Comparison of ENCODE assay signal across 8 cellular contexts in the genomic region with DNA sequence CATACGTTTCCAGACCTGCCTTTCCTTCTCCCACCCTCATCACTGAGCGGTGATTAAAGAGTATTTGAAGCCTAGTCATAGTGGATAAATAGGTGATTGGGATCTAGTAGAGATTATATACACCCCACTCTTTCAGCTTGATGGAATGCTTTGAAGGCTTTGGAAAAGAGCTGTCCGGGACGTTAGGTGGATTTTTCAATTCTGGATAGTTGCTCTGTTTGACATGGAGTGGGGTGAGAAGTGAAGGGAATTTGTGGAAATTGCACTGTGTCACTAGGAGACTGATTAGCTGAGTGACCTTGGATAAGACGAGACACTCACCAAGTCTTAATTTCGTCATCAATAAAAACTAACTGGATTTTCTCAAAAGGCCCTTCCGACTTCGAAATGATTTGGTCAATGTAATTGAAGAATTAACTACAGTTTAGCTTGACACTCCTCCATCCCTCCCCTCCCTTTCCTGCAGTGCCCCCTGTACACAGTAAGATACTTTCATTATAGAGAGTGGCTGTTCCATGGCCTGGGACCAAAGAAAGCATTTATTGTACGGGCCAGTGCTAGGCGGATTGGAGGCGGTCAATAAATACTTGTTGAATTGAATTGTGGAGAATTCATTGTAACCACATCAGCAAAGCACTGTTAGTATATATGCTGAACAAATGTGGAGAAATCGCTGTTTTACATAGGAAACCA. TPM values are rescaled to one million over a fixed set of nuclear protein-coding genes. Genes with fewer than 3 reads are reported as not detected.
DNase-seq lines count a peak whose midpoint lies in the region; ATAC-seq, FAIRE-seq and TF ChIP-seq lines count a peak whose summit lies in the region.

No MANE protein-coding gene starts in this region.

- peaks cover 9% of the 10 kb centered on the region for H3K23me2 ChIP-seq in H1 (ENCODE audit: low read depth, low read length)

- no peak for TF ChIP-seq POLR2A in H1 (IDR thresholded peaks at IDR 0.05; ENCODE audit: control extremely low read depth in 1 of 2, low read depth in 2 of 2, low read length in 2 of 2)

- H4K20me1 ChIP-seq in DND-41 (ENCODE audit: insufficient read depth, low read length) (peaks cover 23% of the 10 kb centered on the region; the same call in 1 of the 2 replicates), OCI-LY3 (ENCODE audit: insufficient read depth, low read length) (0 out of 2 replicates have a peak, but pooled peaks cover 7% of the 10 kb centered on the region), H1 (replicated peaks in 1 of 2; ENCODE audit: control insufficient read depth in 1 of 2, insufficient read depth in 2 of 2, low read length in 2 of 2) (peaks cover 2 to 8% of the 10 kb centered on the region in 2 experiments)

- H2BK20ac ChIP-seq in H1 (ENCODE audit: low read length): no peak overlapping the region

- no peak overlapping the region for H4K5ac ChIP-seq in H1 (ENCODE audit: insufficient read length, low read depth, low read length)

- H3K27ac ChIP-seq in DND-41 (ENCODE audit: low read length) (peak overlapping the region; percentile 90), OCI-LY3 (ENCODE audit: low read length) (no peak overlapping the region), H1 (ENCODE audit: low read depth, low read length) (peak overlapping the region; percentile 81), mucosa of rectum (ENCODE audit: low read depth in 2 of 2, low read length in 2 of 2) (peak overlapping the region; percentile 88 to 92)

- H3K4me3 ChIP-seq in DND-41 (ENCODE audit: low read depth in 1 of 2, low read length in 2 of 2) (peak overlapping the region; percentile 48 to 78), OCI-LY3 (ENCODE audit: low read length) (peak overlapping the region; percentile 79), H1 (ENCODE audit: extremely low read depth in 1 of 4, insufficient read depth in 2 of 4, low read depth in 3 of 4, low read length in 4 of 4) (peak overlapping the region; percentile 91 to 99 (median 95)), mucosa of rectum (ENCODE audit: low read length in 2 of 2) (peak overlapping the region; percentile 70 to 98)

- H4K8ac ChIP-seq in H1 (ENCODE audit: extremely low read depth, insufficient read depth, low read length): peak overlapping the region; percentile 92

- FAIRE-seq in H1 (lab: Jason Lieb, UNC): no peak

- DNase-seq in DND-41 (no peak), H1 (ENCODE audit: low read depth in 1 of 2, low spot score in 2 of 2) (no peak), cerebellum (ENCODE audit: low spot score) (no peak), NCI-H774 (lab: John Stamatoyannopoulos, UW) (no peak)
- DNase-seq in stimulated activated naive CD4-positive, alpha-beta T cell (lab: John Stamatoyannopoulos, UW): no peak

- CTCF ChIA-PET in H1 (lab: Charles Lee; ENCODE audit: partially characterized antibody): interaction anchor here (1.1 to 9.7 kb wide), 4 partner anchors 22 to 103 kb away, joined by 3 to 99 read pairs (median 6); no protein-coding TSS in a partner anchor

- 59% methylated on average over 12 of the region's 12 CpGs; no CpG with 5 or more reads in 1 of the 2 experiments for WGBS in H1 (ENCODE audit: extremely low coverage in 1 of 2, insufficient coverage in 1 of 2, insufficient read length in 1 of 2, insufficient replicate concordance in 2 of 2, low coverage in 1 of 2, low lambda C conversion rate in 2 of 2, missing lambda C conversion rate in 1 of 2), 2 experiments

- no peak overlapping the region for H4K91ac ChIP-seq in H1 (replicated peaks; ENCODE audit: insufficient read length, low read length)

- ATAC-seq in DND-41 (ENCODE audit: insufficient read depth, low read depth) (no peak), HG03565 (IDR thresholded peaks at IDR 0.05; ENCODE audit: unreplicated experiment) (no peak)

- H2BK120ac ChIP-seq in H1 (replicated peaks; ENCODE audit: low read depth, low read length): no peak overlapping the region

- peak overlapping the region; percentile 95 for H3K4me2 ChIP-seq in DND-41 (ENCODE audit: insufficient read depth, low read length)
- peak overlapping the region; percentile 90 for H3K4me2 ChIP-seq in OCI-LY3 (ENCODE audit: low read length)
- peak overlapping the region; percentile 90 to 98 for H3K4me2 ChIP-seq in H1 (ENCODE audit: insufficient read depth in 1 of 2, low read depth in 2 of 2, low read length in 2 of 2)

- H3K79me2 ChIP-seq in DND-41 (ENCODE audit: insufficient read depth, low read length): peaks cover 62% of the 10 kb centered on the region
- H3K79me2 ChIP-seq in OCI-LY3 (ENCODE audit: low read length): peaks cover 57% of the 10 kb centered on the region
- H3K79me2 ChIP-seq in H1 (ENCODE audit: control insufficient read depth in 1 of 2, insufficient read depth in 2 of 2, low read length in 2 of 2): peaks cover 20 to 54% of the 10 kb centered on the region in 2 experiments

- peak overlapping the region; percentile 94 for H3K23ac ChIP-seq in H1 (ENCODE audit: insufficient read length)

- H3K36me3 ChIP-seq in DND-41 (ENCODE audit: insufficient read depth, low read length) (peaks cover 30% of the 10 kb centered on the region), OCI-LY3 (replicated peaks; ENCODE audit: low read depth, low read length) (peaks cover 11% of the 10 kb centered on the region), H1 (ENCODE audit: control insufficient read depth in 2 of 4, insufficient read depth in 4 of 4, low read length in 3 of 4) (peaks cover 0 to 7% (median 0%) of the 10 kb centered on the region in 4 experiments; a peak in 2 of 8 replicates), mucosa of rectum (ENCODE audit: control insufficient read depth in 2 of 2, insufficient read depth in 2 of 2, low read length in 2 of 2) (peaks cover 4 to 5% of the 10 kb centered on the region in 2 donors)

- H2AFZ ChIP-seq in DND-41 (ENCODE audit: low read depth, low read length) (peak overlapping the region; percentile 37), OCI-LY3 (ENCODE audit: low read depth, low read length) (no peak overlapping the region), H1 (ENCODE audit: low read length) (no peak overlapping the region)

- H2BK15ac ChIP-seq in H1 (ENCODE audit: low read length): no peak overlapping the region

- no peaks in the 10 kb centered on the region for H3K27me3 ChIP-seq in DND-41 (ENCODE audit: insufficient read depth, low read length, poor library complexity)
- no peaks in the 10 kb centered on the region for H3K27me3 ChIP-seq in OCI-LY3 (ENCODE audit: low read depth, low read length)
- no peaks in the 10 kb centered on the region for H3K27me3 ChIP-seq in H1 (replicated peaks in 1 of 4; ENCODE audit: control insufficient read depth in 3 of 4, extremely low read depth in 1 of 4, insufficient read depth in 3 of 4, low read length in 3 of 4)
- no peaks in the 10 kb centered on the region for H3K27me3 ChIP-seq in mucosa of rectum (ENCODE audit: control insufficient read depth in 2 of 2, insufficient read depth in 2 of 2, low read length in 2 of 2)

- H2BK5ac ChIP-seq in H1 (ENCODE audit: low read depth, low read length): no peak overlapping the region

- H3K18ac ChIP-seq in H1 (ENCODE audit: extremely low read depth, low read length): no peak overlapping the region

- H3K56ac ChIP-seq in H1 (replicated peaks; ENCODE audit: insufficient read length, low read depth, low read length): no peak overlapping the region

- TF ChIP-seq EP300 in H1 (IDR thresholded peaks at IDR 0.05; ENCODE audit: borderline replicate concordance in 1 of 2, low read depth in 2 of 2, low read length in 2 of 2): no peak

- no peak overlapping the region for H2BK12ac ChIP-seq in H1 (ENCODE audit: low read depth, low read length)

- no peak overlapping the region for H3K4ac ChIP-seq in H1 (replicated peaks; ENCODE audit: insufficient read length, low read depth, low read length)

- POLR2A ChIA-PET in H1 (lab: Charles Lee; ENCODE audit: partially characterized antibody): interaction anchor here (0.6 to 7.4 kb wide), 13 partner anchors 9 to 471 kb away, joined by 3 to 47 read pairs (median 4); partner anchors contain the start of genes ZSCAN21 and ZSCAN25

- TF ChIP-seq RAD21 in H1 (IDR thresholded peaks at IDR 0.05 in 1 of 2, conservative IDR thresholded peaks at IDR 0.05 in 1 of 2; ENCODE audit: low read depth in 2 of 2, low read length in 2 of 2): no peak

- TF ChIP-seq CTCF in DND-41 (IDR thresholded peaks at IDR 0.05; ENCODE audit: borderline replicate concordance, extremely low read depth, low read length, poor library complexity, severe bottlenecking) (peak; percentile 4), OCI-LY3 (IDR thresholded peaks at IDR 0.05; ENCODE audit: low read depth, low read length) (no peak), H1 (IDR thresholded peaks at IDR 0.05; ENCODE audit: control extremely low read depth in 1 of 3, insufficient read depth in 1 of 3, low read depth in 1 of 3, low read length in 3 of 3) (no peak)

- H3K4me1 ChIP-seq in DND-41 (ENCODE audit: insufficient read depth, low read length): peaks cover 33% of the 10 kb centered on the region
- H3K4me1 ChIP-seq in OCI-LY3 (ENCODE audit: low read length): peaks cover 12% of the 10 kb centered on the region
- H3K4me1 ChIP-seq in H1 (replicated peaks in 1 of 4; ENCODE audit: control insufficient read depth in 3 of 4, insufficient read depth in 4 of 4, low read length in 3 of 4): peaks cover 0 to 4% (median 1%) of the 10 kb centered on the region in 4 experiments; a peak in 3 of 7 replicates
- H3K4me1 ChIP-seq in mucosa of rectum (ENCODE audit: control insufficient read depth in 2 of 2, insufficient read depth in 2 of 2, low read length in 2 of 2): peaks cover 29 to 43% of the 10 kb centered on the region in 2 donors

- H3K79me1 ChIP-seq in H1 (ENCODE audit: low read depth, low read length): peaks cover 10% of the 10 kb centered on the region

- peak overlapping the region; percentile 92 for H3K14ac ChIP-seq in H1 (ENCODE audit: insufficient read length)

- no peak overlapping the region for H2AK5ac ChIP-seq in H1 (ENCODE audit: low read depth, low read length)

- H3K9me3 ChIP-seq in DND-41 (ENCODE audit: insufficient read depth, low read length, severe bottlenecking) (no peaks in the 10 kb centered on the region), OCI-LY3 (ENCODE audit: insufficient read depth, low read length) (no peaks in the 10 kb centered on the region), H1 (ENCODE audit: insufficient read depth in 2 of 2, low read depth in 1 of 2, low read length in 1 of 2) (no peaks in the 10 kb centered on the region), mucosa of rectum (ENCODE audit: control insufficient read depth in 2 of 2, low read length in 2 of 2) (no peaks in the 10 kb centered on the region)

- H3K9ac ChIP-seq in DND-41 (ENCODE audit: low read depth, low read length) (peak overlapping the region; percentile 87), OCI-LY3 (ENCODE audit: low read length) (peak overlapping the region; percentile 79), H1 (replicated peaks in 1 of 4; ENCODE audit: extremely low read depth in 1 of 4, low read depth in 3 of 4, low read length in 3 of 4) (peak overlapping the region; percentile 92 to 96 (median 93)), mucosa of rectum (ENCODE audit: low read depth in 1 of 2, low read length in 2 of 2) (peak overlapping the region; percentile 97 to 100)

RNA-seq across cellular contexts. Expression of gene ZKSCAN1, which starts 1.0 kb away (rescaled TPM):
- total RNA-seq in H1 (2021; fragmentation: NEBNext Ultra II Directional; extraction: Animal tissue kit (Norgen Biotek cat#: 25700)): 37.7 and 40.6 TPM in 2 replicates
- polyA plus RNA-seq in H1 (2011; rRNA removed): 8.2 and 9.3 TPM in 2 replicates
- 16.9 TPM for polyA plus RNA-seq in H1 (2011; cell fraction: cytosol; rRNA removed)
- polyA plus RNA-seq in H1 (2011; cell fraction: nucleus; rRNA removed): 31.1 TPM
- 12.1 to 18.6 TPM (median 14.9 TPM) in 4 replicates for polyA plus RNA-seq in H1 (2012, experiment 1 of 2)
- polyA plus RNA-seq in H1 (2012, experiment 2 of 2): 1.7 TPM
- polyA plus RNA-seq in H1 (2013, experiment 1 of 2): 11.8 TPM
- 10.7 TPM for polyA plus RNA-seq in H1 (2013, experiment 2 of 2)
- polyA minus RNA-seq in H1 (2011; rRNA and poly(A)+ RNA removed): 60.6 and 68.2 TPM in 2 replicates
- 28.3 TPM for polyA minus RNA-seq in H1 (2011; cell fraction: cytosol; rRNA and poly(A)+ RNA removed)
- 22.6 TPM for polyA minus RNA-seq in H1 (2011; cell fraction: nucleus; rRNA and poly(A)+ RNA removed)
- total RNA-seq in cerebellum: 57.4 TPM

RNA-seq across cellular contexts. Expression of gene ZSCAN21, which starts 33.2 kb away (rescaled TPM):
- total RNA-seq in H1 (2021; fragmentation: NEBNext Ultra II Directional; extraction: Animal tissue kit (Norgen Biotek cat#: 25700)): 25.4 and 26.1 TPM in 2 replicates
- 12.7 and 15.4 TPM in 2 replicates for polyA plus RNA-seq in H1 (2011; rRNA removed)
- 21.4 TPM for polyA plus RNA-seq in H1 (2011; cell fraction: cytosol; rRNA removed)
- 14.6 TPM for polyA plus RNA-seq in H1 (2011; cell fraction: nucleus; rRNA removed)
- polyA plus RNA-seq in H1 (2012, experiment 1 of 2): 16.0 to 21.1 TPM (median 18.6 TPM) in 4 replicates
- 7.2 TPM for polyA plus RNA-seq in H1 (2012, experiment 2 of 2)
- 15.8 TPM for polyA plus RNA-seq in H1 (2013, experiment 1 of 2)
- polyA plus RNA-seq in H1 (2013, experiment 2 of 2): 14.5 TPM
- polyA minus RNA-seq in H1 (2011; rRNA and poly(A)+ RNA removed): 20.6 and 21.4 TPM in 2 replicates
- polyA minus RNA-seq in H1 (2011; cell fraction: cytosol; rRNA and poly(A)+ RNA removed): 8.1 TPM
- 11.5 TPM for polyA minus RNA-seq in H1 (2011; cell fraction: nucleus; rRNA and poly(A)+ RNA removed)
- 10.2 TPM for total RNA-seq in cerebellum

RNA-seq across cellular contexts. Expression of gene AZGP1, which starts 40.5 kb away (rescaled TPM):
- total RNA-seq in H1 (2021; fragmentation: NEBNext Ultra II Directional; extraction: Animal tissue kit (Norgen Biotek cat#: 25700)): 0.29 and 0.52 TPM in 2 replicates
- polyA plus RNA-seq in H1 (2011; rRNA removed): 0.57 and 0.68 TPM in 2 replicates
- polyA plus RNA-seq in H1 (2011; cell fraction: cytosol; rRNA removed): 0.92 TPM
- polyA plus RNA-seq in H1 (2011; cell fraction: nucleus; rRNA removed): 1.1 TPM
- 0.38 to 1.3 TPM (median 1.0 TPM) in 4 replicates for polyA plus RNA-seq in H1 (2012, experiment 1 of 2)
- polyA plus RNA-seq in H1 (2012, experiment 2 of 2): 0.22 TPM
- 0.65 TPM for polyA plus RNA-seq in H1 (2013, experiment 1 of 2)
- polyA plus RNA-seq in H1 (2013, experiment 2 of 2): 0.61 TPM
- polyA minus RNA-seq in H1 (2011; rRNA and poly(A)+ RNA removed): 1.7 TPM in 1 of 2 replicates, not detected in the other
- polyA minus RNA-seq in H1 (2011; cell fraction: cytosol; rRNA and poly(A)+ RNA removed): not detected
- not detected for polyA minus RNA-seq in H1 (2011; cell fraction: nucleus; rRNA and poly(A)+ RNA removed)
- total RNA-seq in cerebellum: 0.27 TPM
